ENCODE assay signal across 24 cellular contexts in the genomic region with DNA sequence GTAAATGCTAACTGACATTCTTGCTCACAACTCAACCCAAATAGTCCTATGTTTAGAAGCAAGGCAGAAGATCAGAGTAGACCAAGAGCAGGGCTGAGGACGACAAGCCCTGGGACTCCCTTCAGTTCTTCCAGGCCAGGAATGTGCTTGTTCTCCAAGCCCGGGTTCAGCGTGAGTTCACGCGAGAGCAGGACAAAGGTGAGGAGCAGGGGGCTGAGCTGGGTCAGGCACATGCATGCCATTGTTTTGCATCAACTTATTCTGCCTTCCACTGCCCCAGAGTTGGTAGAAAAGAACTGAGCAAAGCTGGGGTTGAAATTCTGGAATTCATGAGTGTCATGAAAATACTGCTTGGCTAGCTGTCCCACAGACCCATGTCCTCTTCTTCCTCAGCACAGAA.
A peak's percentile ranks its signal among the peaks of the same experiment; 100 is the strongest.
DNase-seq lines count a peak whose midpoint lies in the region; ATAC-seq, FAIRE-seq and TF ChIP-seq lines count a peak whose summit lies in the region.
"Had no signal": no experiment of that assay in that cellular context is flagged by ENCODE, and none has a peak within 500 bp of the region (broad histone marks: within the 10 kb centered on the region; RNA-seq: fewer than 3 reads in every experiment).

No MANE protein-coding gene starts in this region.

- POLR2A ChIA-PET in A673 (lab: Charles Lee; ENCODE audit: low non-redundant PET) = no interaction called here
- POLR2A ChIA-PET in naive thymus-derived CD8-positive, alpha-beta T cell (lab: Charles Lee) = no interaction called here

- no peak for ATAC-seq in naive thymus-derived CD8-positive, alpha-beta T cell

- H3K4me3 ChIP-seq in H7 (ENCODE audit: insufficient read depth, low read depth, low read length) (no peak overlapping the region), Peyer's patch (no peak overlapping the region), A673 (ENCODE audit: low read depth, low read length, poor library complexity, severe bottlenecking) (no peak overlapping the region)
- H3K4me3 ChIP-seq: BLaER1 treated with 17β-estradiol and CSF1 and Interleukin-3, amounts not matched to agents 10 nM and 100 nM had no signal

- H3K9me3 Mint-ChIP-seq in naive thymus-derived CD8-positive, alpha-beta T cell = no peaks in the 10 kb centered on the region
- H3K9me3 Mint-ChIP-seq: CD8-positive, alpha-beta memory T cell had no signal

- H3K36me3 Mint-ChIP-seq in naive thymus-derived CD8-positive, alpha-beta T cell = no peaks in the 10 kb centered on the region
- H3K36me3 Mint-ChIP-seq: CD8-positive, alpha-beta memory T cell had no signal

- no peaks in the 10 kb centered on the region for H3K9me3 ChIP-seq in Peyer's patch
- no peaks in the 10 kb centered on the region for H3K9me3 ChIP-seq in A673 (ENCODE audit: low read depth, low read length, poor library complexity, severe bottlenecking)
- H3K9me3 ChIP-seq: BLaER1 treated with 17β-estradiol and CSF1 and Interleukin-3, amounts not matched to agents 10 nM and 100 nM had no signal

- peak; percentile 71 for DNase-seq in H7
- DNase-seq in Peyer's patch = peak in 2 of 3 donors; percentile 20 to 29
- DNase-seq in left kidney (ENCODE audit: low read depth, low spot score) = peak; percentile 64
- peak; percentile 27 for DNase-seq in retina
- no peak for DNase-seq in A673 (ENCODE audit: low spot score)
- no peak for DNase-seq in GM12892 (ENCODE audit: insufficient read length)
- no peak for DNase-seq in NCI-H510A treated with DMSO at 0.1 percent for 48 hours (lab: John Stamatoyannopoulos, UW)
- no peak for DNase-seq in naive thymus-derived CD8-positive, alpha-beta T cell
- DNase-seq: Calu3; CD8-positive, alpha-beta memory T cell; DMS53; EL; HCEC 1CT; IMR-90; NCI-H1105 treated with DMSO at 0.1 percent for 48 hours; NCI-H2029 treated with DMSO at 0.1 percent for 48 hours; NCI-H2171; NCI-H345; NCI-H526; SHP77 treated with DMSO at 0.1 percent for 48 hours; SW 1271 had no signal

- TF ChIP-seq POLR2A in Peyer's patch (IDR thresholded peaks at IDR 0.05) (no peak), GM12892 (IDR thresholded peaks at IDR 0.05; ENCODE audit: low read depth, low read length) (no peak)

- H3K4me3 Mint-ChIP-seq in naive thymus-derived CD8-positive, alpha-beta T cell = no peak overlapping the region
- H3K4me3 Mint-ChIP-seq: CD8-positive, alpha-beta memory T cell had no signal

- intact Hi-C loops in A673 (cut with micrococcal nuclease; ENCODE audit: unreplicated experiment) = no loop called here

- H3K27me3 Mint-ChIP-seq in naive thymus-derived CD8-positive, alpha-beta T cell = peaks cover 0 to 12% (median 2%) of the 10 kb centered on the region in 5 donors

- H3K27ac ChIP-seq in Peyer's patch = no peak overlapping the region
- H3K27ac ChIP-seq in A673 (ENCODE audit: low read depth, low read length, poor library complexity, severe bottlenecking) = no peak overlapping the region
- H3K27ac ChIP-seq: HL-60, KMS-11 had no signal

- H3K27me3 ChIP-seq in H7 (ENCODE audit: control insufficient read depth, insufficient read depth, low read length) (no peaks in the 10 kb centered on the region), Peyer's patch (no peaks in the 10 kb centered on the region), A673 (replicated peaks; ENCODE audit: insufficient read depth, low read depth, low read length, poor library complexity) (no peaks in the 10 kb centered on the region)
- H3K27me3 ChIP-seq: BLaER1 treated with 17β-estradiol and CSF1 and Interleukin-3, amounts not matched to agents 10 nM and 100 nM had no signal

- peak overlapping the region in 1 of 10 donors; percentile 33 for H3K27ac Mint-ChIP-seq in naive thymus-derived CD8-positive, alpha-beta T cell
- H3K27ac Mint-ChIP-seq: CD8-positive, alpha-beta memory T cell had no signal

- no peaks in the 10 kb centered on the region for H3K4me1 Mint-ChIP-seq in naive thymus-derived CD8-positive, alpha-beta T cell
- H3K4me1 Mint-ChIP-seq: CD8-positive, alpha-beta memory T cell had no signal

- no peaks in the 10 kb centered on the region for H3K36me3 ChIP-seq in H7 (replicated peaks; ENCODE audit: control insufficient read depth, insufficient read depth, low read length)
- no peaks in the 10 kb centered on the region for H3K36me3 ChIP-seq in Peyer's patch
- H3K36me3 ChIP-seq in A673 (ENCODE audit: insufficient read depth, low read length, poor library complexity, severe bottlenecking) = no peaks in the 10 kb centered on the region
- H3K36me3 ChIP-seq: BLaER1 treated with 17β-estradiol and CSF1 and Interleukin-3, amounts not matched to agents 10 nM and 100 nM had no signal

- FAIRE-seq in GM12892 (lab: Jason Lieb, UNC) = no peak

- CTCF ChIA-PET in A673 (lab: Charles Lee) = no interaction called here

- H3K4me1 ChIP-seq in Peyer's patch (no peaks in the 10 kb centered on the region), A673 (ENCODE audit: insufficient read depth, low read length, poor library complexity, severe bottlenecking) (no peaks in the 10 kb centered on the region)

- TF ChIP-seq CTCF in Peyer's patch (IDR thresholded peaks at IDR 0.05) (no peak), A673 (conservative IDR thresholded peaks at IDR 0.05; ENCODE audit: low read depth, low read length) (no peak)

- no TSS peak for BruUV-seq in A673 (replicated peaks; lab: Mats Ljungman, UMichigan)

Comparison
In these comparisons a context has a peak if more than half of its experiments do, and no peak if none do; other contexts are left out.
1. DNase-seq: peak in H7 (single experiment), Peyer's patch (2 of 3), left kidney (single experiment) and retina (single experiment); none in A673 (single experiment), GM12892 (single experiment), NCI-H510A treated with DMSO at 0.1 percent for 48 hours (single experiment) and naive thymus-derived CD8-positive, alpha-beta T cell (0 of 10).